In genomic region chr16:678858-679807, GRCh38 we compare ENCODE assay signal across 1 cellular context.
TF ChIP-seq lines count a peak whose summit lies in the region.

No MANE protein-coding gene starts in this region.

TF ChIP-seq in K562, 482 proteins besides CTCF, POLR2A, EP300 and RAD21 (continued from another document):
- TF ChIP-seq TFAP4 (CRISPR knock-in tag; IDR thresholded peaks at IDR 0.05; ENCODE audit: borderline replicate concordance) (peak; percentile 9; the same call in 1 of the 2 replicates), HDAC2 (IDR thresholded peaks at IDR 0.05) (peak; percentile 11; the same call in 1 of the 2 replicates), ZBTB43 (CRISPR knock-in tag; IDR thresholded peaks at IDR 0.05) (no peak), LCOR (CRISPR knock-in tag; IDR thresholded peaks at IDR 0.05) (no peak), KLF10 (CRISPR knock-in tag; IDR thresholded peaks at IDR 0.05) (no peak), ZBTB33 (CRISPR knock-in tag; IDR thresholded peaks at IDR 0.05) (no peak; the same call in 1 of the 2 replicates), ZFPM2 (CRISPR knock-in tag; IDR thresholded peaks at IDR 0.05) (no peak)
